In the genomic region with DNA sequence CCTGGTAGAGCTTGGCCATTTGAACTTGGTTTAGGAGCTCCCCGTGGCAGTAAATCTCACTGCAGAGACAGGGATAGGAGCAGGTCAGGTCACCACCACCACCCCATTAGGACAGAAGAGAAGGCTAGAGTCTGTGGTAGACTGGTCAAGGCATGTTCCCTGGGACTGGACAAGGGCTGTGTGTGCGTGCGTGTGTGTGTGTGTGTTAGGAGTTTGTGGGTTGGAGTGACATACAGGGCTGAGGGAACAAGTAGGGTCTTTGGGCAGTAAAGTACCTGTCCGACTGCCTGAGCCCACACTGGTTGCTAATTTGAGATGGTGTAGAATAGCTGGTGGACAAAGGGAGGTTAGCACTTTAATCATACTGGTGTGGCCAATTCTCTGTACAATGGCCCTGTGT, we compare ENCODE assay signal across 24 cellular contexts. TPM values are rescaled to one million over a fixed set of nuclear protein-coding genes. Genes with fewer than 3 reads are reported as not detected.
"Had no signal": no experiment of that assay in that cellular context is flagged by ENCODE, and none has a peak within 500 bp of the region (broad histone marks: within the 10 kb centered on the region; RNA-seq: fewer than 3 reads in every experiment).

No MANE protein-coding gene starts in this region.

- H3K27me3 Mint-ChIP-seq: stimulated activated naive CD8-positive, alpha-beta T cell treated with anti-CD3 and anti-CD28 coated beads, Interleukin-15, Interleukin-2, amounts not matched to agents 100 ng/mL and 50 ng/mL, for 24 hours had no signal

- DNase-seq: activated CD4-positive, alpha-beta T cell treated with anti-CD3 and anti-CD28 coated beads for 48 hours; activated CD4-positive, alpha-beta T cell treated with anti-CD3 and anti-CD28 coated beads, Interleukin-2, amount 50 U/mL, for 48 hours; activated CD8-positive, alpha-beta memory T cell treated with anti-CD3 and anti-CD28 coated beads for 24 hours; activated gamma-delta T cell treated with Interleukin-2 at 50 U/mL for 16 hours; activated naive CD4-positive, alpha-beta T cell treated with anti-CD3 and anti-CD28 coated beads, Interleukin-2, amount 50 U/mL, for 16 hours; amniotic stem cell; central memory CD4-positive, alpha-beta T cell; foreskin fibroblast; left lung; lower lobe of right lung; mesenchymal stem cell; mucosa of descending colon; right cardiac atrium; stimulated activated CD4-positive, alpha-beta T cell treated with anti-CD3 and anti-CD28 coated beads, Interleukin-2, amount 100 ng/mL, for 48 hours; T-helper 1 cell had no signal

- H3K27me3 ChIP-seq: heart left ventricle, upper lobe of left lung had no signal

- ATAC-seq: activated CD4-positive, CD25-positive, alpha-beta regulatory T cell treated with anti-CD3 and anti-CD28 coated beads, Interleukin-2, amount 50 U/mL, for 24 hours; esophagus mucosa; heart left ventricle; left lung; lower lobe of right lung; mucosa of descending colon; right cardiac atrium had no signal

- H3K79me2 ChIP-seq: parathyroid adenoma had no signal

- H3K9ac ChIP-seq: parathyroid adenoma had no signal

- H3K36me3 ChIP-seq: left lung, lower lobe of right lung, upper lobe of left lung had no signal

- H3K4me3 ChIP-seq: heart left ventricle, left lung, lower lobe of right lung, mucosa of descending colon, upper lobe of left lung had no signal

- H3K9me3 Mint-ChIP-seq: nephron; stimulated activated naive CD8-positive, alpha-beta T cell treated with anti-CD3 and anti-CD28 coated beads, Interleukin-15, Interleukin-2, amounts not matched to agents 100 ng/mL and 50 ng/mL, for 24 hours; T-helper 2 cell treated with Interferon-gamma antibody and Interleukin-4, amounts not matched to agents 5 μg/mL and 100 μg/mL, for 36 hours had no signal

- H3K4me3 Mint-ChIP-seq: nephron; stimulated activated naive CD8-positive, alpha-beta T cell treated with anti-CD3 and anti-CD28 coated beads, Interleukin-15, Interleukin-2, amounts not matched to agents 100 ng/mL and 50 ng/mL, for 24 hours; T-helper 2 cell treated with Interferon-gamma antibody and Interleukin-4, amounts not matched to agents 5 μg/mL and 100 μg/mL, for 36 hours had no signal

- H3K9me3 ChIP-seq: heart left ventricle, left lung, lower lobe of right lung, mucosa of descending colon, upper lobe of left lung had no signal

- H3K27ac ChIP-seq: heart left ventricle, left lung, lower lobe of right lung, parathyroid adenoma, upper lobe of left lung had no signal

- H2AFZ ChIP-seq: parathyroid adenoma had no signal

- H3K27ac Mint-ChIP-seq: nephron; stimulated activated naive CD8-positive, alpha-beta T cell treated with anti-CD3 and anti-CD28 coated beads, Interleukin-15, Interleukin-2, amounts not matched to agents 100 ng/mL and 50 ng/mL, for 24 hours; T-helper 2 cell treated with Interferon-gamma antibody and Interleukin-4, amounts not matched to agents 5 μg/mL and 100 μg/mL, for 36 hours had no signal

RNA-seq across cellular contexts. Expression of a gene that starts 16.1 kb away (rescaled TPM):
- total RNA-seq: heart left ventricle, left lung, right cardiac atrium, subcutaneous adipose tissue had no signal
